ENCODE assay signal across 8 cellular contexts in the genomic region with DNA sequence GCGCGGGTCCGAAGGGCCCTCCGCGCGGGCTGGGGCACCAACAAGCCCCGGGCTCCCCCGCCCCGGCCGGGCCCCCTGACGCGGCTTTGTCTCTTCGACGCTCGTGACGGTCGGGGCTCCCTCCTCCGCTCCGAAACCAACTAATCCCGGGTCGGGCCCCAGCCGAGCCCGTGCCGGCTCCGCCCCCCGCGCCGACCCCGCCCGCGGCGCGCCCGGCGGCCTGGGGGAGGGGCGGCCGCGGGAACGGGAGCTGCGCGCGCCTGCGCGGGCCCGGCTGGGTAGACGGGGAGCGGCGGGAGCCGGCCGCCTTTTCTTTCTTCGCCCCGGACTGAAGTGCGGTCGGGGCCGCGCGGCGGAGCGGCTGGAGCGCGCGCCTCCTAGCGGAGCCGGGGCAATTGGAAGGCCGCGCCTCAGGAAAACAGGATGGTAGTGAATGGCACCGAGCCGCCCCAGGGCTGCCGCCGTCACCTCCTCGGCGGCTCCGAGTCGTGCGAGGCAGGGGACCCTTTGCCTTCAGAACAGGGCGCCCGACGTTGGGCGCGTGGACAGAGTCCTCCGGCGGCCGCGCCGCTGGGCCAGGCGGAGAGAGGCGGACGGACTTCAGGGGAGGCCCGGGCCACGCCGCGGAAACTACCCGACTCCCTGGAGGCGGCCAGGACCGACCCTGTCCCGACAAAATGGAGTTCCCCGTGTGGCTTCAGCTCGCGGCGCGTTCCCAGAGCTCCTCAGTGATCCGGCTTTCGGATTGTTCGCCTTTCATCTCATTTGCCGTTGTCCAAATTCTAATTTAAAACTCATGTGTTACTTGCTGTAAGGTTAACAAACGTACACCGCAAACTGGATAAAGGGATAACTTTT. TPM values are rescaled to one million over a fixed set of nuclear protein-coding genes. Genes with fewer than 3 reads are reported as not detected.
A peak's percentile ranks its signal among the peaks of the same experiment; 100 is the strongest.
DNase-seq lines count a peak whose midpoint lies in the region; ATAC-seq, FAIRE-seq and TF ChIP-seq lines count a peak whose summit lies in the region.

A gene with protein sequence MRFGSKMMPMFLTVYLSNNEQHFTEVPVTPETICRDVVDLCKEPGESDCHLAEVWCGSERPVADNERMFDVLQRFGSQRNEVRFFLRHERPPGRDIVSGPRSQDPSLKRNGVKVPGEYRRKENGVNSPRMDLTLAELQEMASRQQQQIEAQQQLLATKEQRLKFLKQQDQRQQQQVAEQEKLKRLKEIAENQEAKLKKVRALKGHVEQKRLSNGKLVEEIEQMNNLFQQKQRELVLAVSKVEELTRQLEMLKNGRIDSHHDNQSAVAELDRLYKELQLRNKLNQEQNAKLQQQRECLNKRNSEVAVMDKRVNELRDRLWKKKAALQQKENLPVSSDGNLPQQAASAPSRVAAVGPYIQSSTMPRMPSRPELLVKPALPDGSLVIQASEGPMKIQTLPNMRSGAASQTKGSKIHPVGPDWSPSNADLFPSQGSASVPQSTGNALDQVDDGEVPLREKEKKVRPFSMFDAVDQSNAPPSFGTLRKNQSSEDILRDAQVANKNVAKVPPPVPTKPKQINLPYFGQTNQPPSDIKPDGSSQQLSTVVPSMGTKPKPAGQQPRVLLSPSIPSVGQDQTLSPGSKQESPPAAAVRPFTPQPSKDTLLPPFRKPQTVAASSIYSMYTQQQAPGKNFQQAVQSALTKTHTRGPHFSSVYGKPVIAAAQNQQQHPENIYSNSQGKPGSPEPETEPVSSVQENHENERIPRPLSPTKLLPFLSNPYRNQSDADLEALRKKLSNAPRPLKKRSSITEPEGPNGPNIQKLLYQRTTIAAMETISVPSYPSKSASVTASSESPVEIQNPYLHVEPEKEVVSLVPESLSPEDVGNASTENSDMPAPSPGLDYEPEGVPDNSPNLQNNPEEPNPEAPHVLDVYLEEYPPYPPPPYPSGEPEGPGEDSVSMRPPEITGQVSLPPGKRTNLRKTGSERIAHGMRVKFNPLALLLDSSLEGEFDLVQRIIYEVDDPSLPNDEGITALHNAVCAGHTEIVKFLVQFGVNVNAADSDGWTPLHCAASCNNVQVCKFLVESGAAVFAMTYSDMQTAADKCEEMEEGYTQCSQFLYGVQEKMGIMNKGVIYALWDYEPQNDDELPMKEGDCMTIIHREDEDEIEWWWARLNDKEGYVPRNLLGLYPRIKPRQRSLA (minus strand): TSS at position 138 of the 858 bp plus-strand sequence. CDS start 267 bp downstream, outside the sequence.

- no peaks in the 10 kb centered on the region for H3K27me3 Mint-ChIP-seq in T-helper 1 cell treated with Interleukin-12 subunit alpha and Interleukin-12 subunit beta and Interleukin-4 antibody, amounts not matched to agents 30 μg/mL and 1 μg/mL, for 36 hours (ENCODE audit: low read depth)

- H3K27ac ChIP-seq in left ventricle myocardium inferior (replicated peaks), result peak within 1 kb of the TSS; percentile 100
- H3K27ac ChIP-seq in psoas muscle, result peak within 1 kb of the TSS; percentile 100

- H3K9me3 ChIP-seq in left ventricle myocardium inferior (replicated peaks) (no peaks in the 10 kb centered on the region), psoas muscle (no peaks in the 10 kb centered on the region)

- peak within 1 kb of the TSS; percentile 97 for H3K27ac Mint-ChIP-seq in T-helper 1 cell treated with Interleukin-12 subunit alpha and Interleukin-12 subunit beta and Interleukin-4 antibody, amounts not matched to agents 30 μg/mL and 1 μg/mL, for 36 hours

- no peaks in the 10 kb centered on the region for H3K27me3 ChIP-seq in left ventricle myocardium inferior (ENCODE audit: low read depth)
- no peaks in the 10 kb centered on the region for H3K27me3 ChIP-seq in psoas muscle (ENCODE audit: insufficient read depth in 3 of 3, low read length in 2 of 3)

- H3K4me3 ChIP-seq in left ventricle myocardium inferior, result peak within 1 kb of the TSS; percentile 93
- H3K4me3 ChIP-seq in psoas muscle, result peak within 1 kb of the TSS; percentile 91

- peak; percentile 58 for DNase-seq in NCI-H1417 treated with DMSO at 0.1 percent for 48 hours (lab: John Stamatoyannopoulos, UW)
- peak; percentile 88 for DNase-seq in amniotic stem cell (lab: John Stamatoyannopoulos, UW)
- peak; percentile 90 for DNase-seq in left ventricle myocardium inferior
- DNase-seq in psoas muscle, result peak; percentile 88 to 96
- peak; percentile 93 for DNase-seq in urothelium cell line (ENCODE audit: low spot score)

- peak; percentile 79 for TF ChIP-seq CTCF in left ventricle myocardium inferior (IDR thresholded peaks at IDR 0.05; ENCODE audit: borderline replicate concordance)
- TF ChIP-seq CTCF in psoas muscle (IDR thresholded peaks at IDR 0.05), result peak; percentile 71

- ATAC-seq in HG02840 (IDR thresholded peaks at IDR 0.05; ENCODE audit: low FRiP score, unreplicated experiment), result peak; percentile 77
- ATAC-seq in psoas muscle, result peak; percentile 93 to 96 (median 94)

- H3K4me1 ChIP-seq in left ventricle myocardium inferior, result peaks cover 58% of the 10 kb centered on the region
- H3K4me1 ChIP-seq in psoas muscle, result peaks cover 41% of the 10 kb centered on the region

- TF ChIP-seq POLR2A in GM15510 (IDR thresholded peaks at IDR 0.05; ENCODE audit: borderline replicate concordance, extremely low read depth, insufficient read length), result peak; percentile 68

- H3K4me3 Mint-ChIP-seq in T-helper 1 cell treated with Interleukin-12 subunit alpha and Interleukin-12 subunit beta and Interleukin-4 antibody, amounts not matched to agents 30 μg/mL and 1 μg/mL, for 36 hours, result peak within 1 kb of the TSS; percentile 95

- H3K36me3 Mint-ChIP-seq in T-helper 1 cell treated with Interleukin-12 subunit alpha and Interleukin-12 subunit beta and Interleukin-4 antibody, amounts not matched to agents 30 μg/mL and 1 μg/mL, for 36 hours (ENCODE audit: low read depth), result peaks cover 4% of the 10 kb centered on the region

- H3K36me3 ChIP-seq in left ventricle myocardium inferior (no peaks in the 10 kb centered on the region), psoas muscle (ENCODE audit: insufficient read depth in 1 of 2, low read depth in 1 of 2) (no peaks in the 10 kb centered on the region)

- H3K9me3 Mint-ChIP-seq in T-helper 1 cell treated with Interleukin-12 subunit alpha and Interleukin-12 subunit beta and Interleukin-4 antibody, amounts not matched to agents 30 μg/mL and 1 μg/mL, for 36 hours, result peaks cover 6% of the 10 kb centered on the region

- 0 to 1% (median 1%) methylated on average over 52 to 107 of the region's 107 CpGs for WGBS in psoas muscle, 3 donors

- FAIRE-seq in urothelium cell line (lab: Jason Lieb, UNC), result peak; percentile 20

- intact Hi-C loops in left ventricle myocardium inferior (cut with micrococcal nuclease) (no loop called here), psoas muscle (cut with DNase I) (loop anchor here (1.0 to 5.0 kb wide), 4 partner anchors 34 to 132 kb away; no protein-coding TSS in a partner anchor)

- peaks cover 33% of the 10 kb centered on the region for H3K4me1 Mint-ChIP-seq in T-helper 1 cell treated with Interleukin-12 subunit alpha and Interleukin-12 subunit beta and Interleukin-4 antibody, amounts not matched to agents 30 μg/mL and 1 μg/mL, for 36 hours (ENCODE audit: low read depth)

RNA-seq across cellular contexts. Expression of the gene that starts here (rescaled TPM):
- total RNA-seq in left ventricle myocardium inferior (19.0 TPM), psoas muscle (10 to 100 TPM; 17.1 to 34.0 (median 25.8) TPM)
- 10 to 100 TPM; 10.6 to 15.1 (median 13.9) TPM for polyA plus RNA-seq in psoas muscle

Comparison
In these comparisons a context has a peak if more than half of its experiments do, and no peak if none do; other contexts are left out.
1. Peak in every context shown above with its lines: DNase-seq, ATAC-seq, H3K4me3 ChIP-seq and H3K27ac ChIP-seq.